27 cellular contexts compared by ENCODE assay signal in the genomic region with DNA sequence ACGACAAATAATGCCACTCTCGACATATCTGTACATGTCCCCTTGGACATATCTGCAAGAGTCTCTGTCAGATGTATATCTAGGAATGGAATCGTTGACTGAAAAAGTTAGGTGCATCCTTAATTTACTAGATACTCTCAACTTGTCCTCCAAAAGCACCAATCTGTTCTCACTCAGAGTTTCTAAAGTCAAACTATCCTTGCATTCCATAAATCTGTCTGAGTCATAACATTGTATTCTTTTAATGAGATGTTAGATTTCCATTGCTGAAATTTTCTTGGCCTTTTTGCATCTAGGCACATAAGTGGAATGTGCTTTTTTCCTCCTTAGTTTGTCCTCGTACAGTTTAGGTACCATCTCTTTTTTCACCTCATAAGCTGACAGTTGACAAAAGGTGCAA.
"Had no signal": no experiment of that assay in that cellular context is flagged by ENCODE, and none has a peak within 500 bp of the region (broad histone marks: within the 10 kb centered on the region; RNA-seq: fewer than 3 reads in every experiment).

No MANE protein-coding gene starts in this region.

- DNase-seq: activated CD4-positive, alpha-beta T cell treated with anti-CD3 and anti-CD28 coated beads, Interleukin-2, amount 10 ng/mL, durations not matched to agents 24 days and 14 days; activated CD8-positive, alpha-beta memory T cell treated with anti-CD3 and anti-CD28 coated beads, Interleukin-2, amount 10 ng/mL, durations not matched to agents 7 days and 5 days; activated CD8-positive, alpha-beta T cell treated with anti-CD3 and anti-CD28 coated beads for 36 hours; activated gamma-delta T cell; activated T-cell treated with anti-CD3 and anti-CD28 coated beads for 4 hours; aorta; brain microvascular endothelial cell; central memory CD4-positive, alpha-beta T cell; colonic mucosa; dorsolateral prefrontal cortex; effector memory CD8-positive, alpha-beta T cell; kidney; lower lobe of right lung; mesendoderm; mucosa of descending colon; naive B cell; occipital lobe; small intestine; stimulated activated CD4-positive, alpha-beta T cell treated with anti-CD3 and anti-CD28 coated beads, Interleukin-2, amount 100 ng/mL, for 24 hours; stomach had no signal

- ATAC-seq: activated CD4-positive, CD25-positive, alpha-beta regulatory T cell treated with anti-CD3 and anti-CD28 coated beads, Interleukin-2, amount 50 U/mL, for 24 hours; activated CD8-positive, alpha-beta memory T cell treated with anti-CD3 and anti-CD28 coated beads, Interleukin-2, amount 10 ng/mL, durations not matched to agents 7 days and 5 days; activated CD8-positive, alpha-beta T cell treated with anti-CD3 and anti-CD28 coated beads for 36 hours; effector memory CD8-positive, alpha-beta T cell; esophagus mucosa; left lobe of liver; lower lobe of right lung; mucosa of descending colon; sciatic nerve; stimulated activated effector memory CD8-positive, alpha-beta T cell treated with anti-CD3 and anti-CD28 coated beads, Interleukin-12 subunit alpha, Interleukin-12 subunit beta, amount 100 ng/mL, for 72 hours had no signal

- H3K4me3 ChIP-seq: colonic mucosa, dorsolateral prefrontal cortex, lower lobe of right lung, mucosa of descending colon, stomach, suprapubic skin, tibial nerve had no signal
